Comparison of ENCODE assay signal across 12 cellular contexts in the genomic region with DNA sequence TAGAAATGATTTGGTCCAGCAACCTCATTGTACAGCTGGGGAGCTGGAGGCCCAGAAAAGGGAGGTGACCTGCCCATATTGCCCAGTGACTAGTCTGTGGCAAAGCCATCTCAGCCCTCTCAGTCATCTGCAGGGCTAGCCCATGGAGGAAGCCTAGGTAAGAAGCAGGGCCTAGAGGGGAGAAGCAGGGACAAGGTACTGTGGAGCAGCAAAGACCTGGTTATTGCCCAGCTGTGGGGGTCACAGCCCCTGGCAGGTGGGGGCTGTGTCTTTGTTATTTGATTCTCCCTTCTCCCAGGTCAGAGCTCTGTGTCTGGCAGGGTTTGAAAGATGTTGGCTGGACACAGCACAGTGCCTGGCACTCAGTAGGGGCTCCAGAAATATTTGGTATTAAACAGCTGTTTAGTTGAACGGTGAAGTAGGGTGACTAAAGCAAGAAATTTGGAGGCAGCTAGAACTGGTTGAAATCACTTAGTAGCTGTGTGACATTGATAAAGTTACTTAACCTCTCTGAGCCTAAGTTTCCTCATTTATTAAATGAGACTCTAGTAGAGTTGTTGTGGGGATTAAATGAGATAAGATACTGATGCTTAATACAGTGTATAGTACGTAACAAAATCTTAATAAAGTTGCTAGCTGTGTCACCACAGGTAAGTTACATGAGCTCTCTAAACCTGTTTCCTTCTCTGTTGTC. TPM values are rescaled to one million over a fixed set of nuclear protein-coding genes. Genes with fewer than 3 reads are reported as not detected.
DNase-seq lines count a peak whose midpoint lies in the region; ATAC-seq, FAIRE-seq and TF ChIP-seq lines count a peak whose summit lies in the region.
"Had no signal": no experiment of that assay in that cellular context is flagged by ENCODE, and none has a peak within 500 bp of the region (broad histone marks: within the 10 kb centered on the region; RNA-seq: fewer than 3 reads in every experiment).

No MANE protein-coding gene starts in this region.

- H3K4me2 ChIP-seq in PC-9 (peak overlapping the region; percentile 62), H1 (ENCODE audit: insufficient read depth in 1 of 2, low read depth in 2 of 2, low read length in 2 of 2) (no peak overlapping the region)

- BruUV-seq in PC-9 (replicated peaks; lab: Mats Ljungman, UMichigan), result no TSS peak

- no peaks in the 10 kb centered on the region; the same call in 1 of the 2 replicates for H3K23me2 ChIP-seq in H1 (ENCODE audit: low read depth, low read length)

- CTCF ChIA-PET in CD8-positive, alpha-beta T cell (lab: Charles Lee), result interaction anchor here (0.8 to 26.4 kb wide), 9 partner anchors 10 to 244 kb away, joined by 3 to 638 read pairs (median 5); partner anchors contain the start of gene CCR7
- CTCF ChIA-PET in PC-9 (lab: Charles Lee) (interaction anchor here (0.6 kb wide), 2 partner anchors 71 to 141 kb away, joined by 3 to 11 read pairs; no protein-coding TSS in a partner anchor), H1 (lab: Charles Lee; ENCODE audit: partially characterized antibody) (interaction anchor here (0.5 to 9.1 kb wide), 13 partner anchors 9 to 190 kb away, joined by 3 to 80 read pairs (median 5); no protein-coding TSS in a partner anchor)

- intact Hi-C loops in CD8-positive, alpha-beta T cell (cut with DNase I, micrococcal nuclease), result loop anchor here in 1 of 2 experiments (1.0 to 2.0 kb wide), 2 partner anchors 12 to 225 kb away; no protein-coding TSS in a partner anchor
- intact Hi-C loops in PC-9 (cut with micrococcal nuclease; ENCODE audit: unreplicated experiment), result no loop called here
- intact Hi-C loops in psoas muscle (cut with DNase I), result no loop called here

- H2AK5ac ChIP-seq in H1 (ENCODE audit: low read depth, low read length), result peak overlapping the region; percentile 41; the same call in 1 of the 2 replicates

- H3K4me1 ChIP-seq in CD8-positive, alpha-beta T cell (ENCODE audit: insufficient read depth, low read length), result peaks cover 86% of the 10 kb centered on the region
- H3K4me1 ChIP-seq in PC-9 (replicated peaks; ENCODE audit: insufficient read depth) (peaks cover 51% of the 10 kb centered on the region), H1 (replicated peaks in 1 of 4; ENCODE audit: control insufficient read depth in 3 of 4, insufficient read depth in 4 of 4, low read length in 3 of 4) (peaks cover 2 to 10% (median 6%) of the 10 kb centered on the region in 4 experiments; a peak in 5 of 7 replicates), psoas muscle (peaks cover 47% of the 10 kb centered on the region)

- H2AFZ ChIP-seq in PC-9 (no peak overlapping the region), H1 (ENCODE audit: low read length) (no peak overlapping the region)

- no peak for TF ChIP-seq POLR2A in H1 (IDR thresholded peaks at IDR 0.05; ENCODE audit: control extremely low read depth in 1 of 2, low read depth in 2 of 2, low read length in 2 of 2)

- H3K36me3 ChIP-seq in CD8-positive, alpha-beta T cell (ENCODE audit: insufficient read depth, low read length), result peaks cover 8% of the 10 kb centered on the region
- H3K36me3 ChIP-seq in PC-9 (ENCODE audit: low read depth) (no peaks in the 10 kb centered on the region), H1 (ENCODE audit: control insufficient read depth in 2 of 4, insufficient read depth in 4 of 4, low read length in 3 of 4) (no peaks in the 10 kb centered on the region), psoas muscle (ENCODE audit: insufficient read depth in 1 of 2, low read depth in 1 of 2) (no peaks in the 10 kb centered on the region)
- H3K36me3 ChIP-seq: ovary had no signal

- WGBS in H1 (ENCODE audit: extremely low coverage in 1 of 2, insufficient coverage in 1 of 2, insufficient read length in 1 of 2, insufficient replicate concordance in 2 of 2, low coverage in 1 of 2, low lambda C conversion rate in 2 of 2, missing lambda C conversion rate in 1 of 2), 2 experiments, result 88% methylated on average over 2 of the region's 2 CpGs; no CpG with 5 or more reads in 1 of the 2 experiments
- 66 to 75% (median 70%) methylated on average over 2 of the region's 2 CpGs for WGBS in psoas muscle, 3 donors

- no peaks in the 10 kb centered on the region for H3K9me3 ChIP-seq in CD8-positive, alpha-beta T cell (ENCODE audit: low read length)
- H3K9me3 ChIP-seq in PC-9 (ENCODE audit: insufficient read depth, low read depth) (no peaks in the 10 kb centered on the region), H1 (ENCODE audit: insufficient read depth in 2 of 2, low read depth in 1 of 2, low read length in 1 of 2) (no peaks in the 10 kb centered on the region), psoas muscle (no peaks in the 10 kb centered on the region)
- H3K9me3 ChIP-seq: ovary had no signal

- TF ChIP-seq EP300 in H1 (IDR thresholded peaks at IDR 0.05; ENCODE audit: borderline replicate concordance in 1 of 2, low read depth in 2 of 2, low read length in 2 of 2), result no peak

- no peak overlapping the region for H2BK15ac ChIP-seq in H1 (ENCODE audit: low read length)

- H3K9me2 ChIP-seq in PC-9 (ENCODE audit: insufficient read depth), result no peaks in the 10 kb centered on the region

- peaks cover 25% of the 10 kb centered on the region for H3K36me3 Mint-ChIP-seq in CD8-positive, alpha-beta T cell

- no peak overlapping the region for H4K5ac ChIP-seq in H1 (ENCODE audit: insufficient read length, low read depth, low read length)

- peak overlapping the region; percentile 79 for H3K4ac ChIP-seq in H1 (replicated peaks; ENCODE audit: insufficient read length, low read depth, low read length)

- no peaks in the 10 kb centered on the region for H3K27me3 ChIP-seq in CD8-positive, alpha-beta T cell (ENCODE audit: insufficient read depth, low read length)
- no peaks in the 10 kb centered on the region for H3K27me3 ChIP-seq in PC-9 (ENCODE audit: insufficient read depth, low read depth)
- no peaks in the 10 kb centered on the region for H3K27me3 ChIP-seq in H1 (replicated peaks in 1 of 4; ENCODE audit: control insufficient read depth in 3 of 4, extremely low read depth in 1 of 4, insufficient read depth in 3 of 4, low read length in 3 of 4)
- no peaks in the 10 kb centered on the region for H3K27me3 ChIP-seq in psoas muscle (ENCODE audit: insufficient read depth in 3 of 3, low read length in 2 of 3)
- H3K27me3 ChIP-seq: ovary had no signal

- no peak overlapping the region for H3K4me3 ChIP-seq in CD8-positive, alpha-beta T cell (ENCODE audit: low read depth, low read length)
- H3K4me3 ChIP-seq in PC-9 (no peak overlapping the region), H1 (ENCODE audit: extremely low read depth in 1 of 4, insufficient read depth in 2 of 4, low read depth in 3 of 4, low read length in 4 of 4) (no peak overlapping the region), psoas muscle (no peak overlapping the region)
- H3K4me3 ChIP-seq: ovary had no signal

- H3K27ac ChIP-seq in CD8-positive, alpha-beta T cell (ENCODE audit: low read depth, low read length), result peak overlapping the region; percentile 40
- H3K27ac ChIP-seq in PC-9 (peak overlapping the region; percentile 79), H1 (ENCODE audit: low read depth, low read length) (no peak overlapping the region), psoas muscle (peak overlapping the region; percentile 69)

- no peaks in the 10 kb centered on the region for H3K27me3 Mint-ChIP-seq in CD8-positive, alpha-beta T cell (ENCODE audit: low read depth)

- H3K14ac ChIP-seq in H1 (ENCODE audit: insufficient read length), result no peak overlapping the region

- peaks cover 89% of the 10 kb centered on the region for H3K4me1 Mint-ChIP-seq in CD8-positive, alpha-beta T cell (ENCODE audit: low read depth)

- no peak overlapping the region for H2BK120ac ChIP-seq in H1 (replicated peaks; ENCODE audit: low read depth, low read length)

- ATAC-seq in CD8-positive, alpha-beta T cell, result no peak
- no peak for ATAC-seq in psoas muscle
- no peak for ATAC-seq in GM18870 (IDR thresholded peaks at IDR 0.05; ENCODE audit: unreplicated experiment)

- peak overlapping the region; percentile 69; the same call in 1 of the 2 replicates for H2BK5ac ChIP-seq in H1 (ENCODE audit: low read depth, low read length)

- H3K4me3 Mint-ChIP-seq in CD8-positive, alpha-beta T cell, result peak overlapping the region; percentile 66

- no peak overlapping the region for H2BK20ac ChIP-seq in H1 (ENCODE audit: low read length)

- H3F3A ChIP-seq in PC-9 (ENCODE audit: insufficient read depth, low read depth), result peaks cover 39% of the 10 kb centered on the region

- TF ChIP-seq RAD21 in H1 (IDR thresholded peaks at IDR 0.05 in 1 of 2, conservative IDR thresholded peaks at IDR 0.05 in 1 of 2; ENCODE audit: low read depth in 2 of 2, low read length in 2 of 2), result no peak

- no peak overlapping the region for H3K18ac ChIP-seq in H1 (ENCODE audit: extremely low read depth, low read length)

- no peak for FAIRE-seq in H1 (lab: Jason Lieb, UNC)

- no peaks in the 10 kb centered on the region for H3K79me1 ChIP-seq in H1 (ENCODE audit: low read depth, low read length)

- peak overlapping the region; percentile 94 for H3K27ac Mint-ChIP-seq in CD8-positive, alpha-beta T cell

- no peaks in the 10 kb centered on the region for H3K9me3 Mint-ChIP-seq in CD8-positive, alpha-beta T cell

- no peak for TF ChIP-seq CTCF in CD8-positive, alpha-beta T cell (IDR thresholded peaks at IDR 0.05)
- TF ChIP-seq CTCF in PC-9 (conservative IDR thresholded peaks at IDR 0.05), result no peak
- TF ChIP-seq CTCF in H1 (IDR thresholded peaks at IDR 0.05; ENCODE audit: control extremely low read depth in 1 of 3, insufficient read depth in 1 of 3, low read depth in 1 of 3, low read length in 3 of 3), result no peak
- TF ChIP-seq CTCF in psoas muscle (IDR thresholded peaks at IDR 0.05), result no peak

- peak in 1 of 7 experiments; percentile 70 for DNase-seq in CD8-positive, alpha-beta T cell
- DNase-seq in PC-9 (no peak), H1 (ENCODE audit: low read depth in 1 of 2, low spot score in 2 of 2) (no peak), psoas muscle (no peak), islet precursor cell (no peak), NCI-H2227 treated with DMSO at 0.1 percent for 48 hours (lab: John Stamatoyannopoulos, UW) (no peak), hypothalamus (lab: John Stamatoyannopoulos, UW) (no peak)
- DNase-seq: caudate nucleus, hippocampal formation, NCI-H524 had no signal

- no peaks in the 10 kb centered on the region for H3K79me2 ChIP-seq in PC-9 (ENCODE audit: low read depth)
- H3K79me2 ChIP-seq in H1 (ENCODE audit: control insufficient read depth in 1 of 2, insufficient read depth in 2 of 2, low read length in 2 of 2), result no peaks in the 10 kb centered on the region

- H4K20me1 ChIP-seq in PC-9 (ENCODE audit: insufficient read depth), result no peaks in the 10 kb centered on the region
- no peaks in the 10 kb centered on the region for H4K20me1 ChIP-seq in H1 (replicated peaks in 1 of 2; ENCODE audit: control insufficient read depth in 1 of 2, insufficient read depth in 2 of 2, low read length in 2 of 2)

- 0 out of 2 replicates have a peak overlapping the region, but pooled peaks have one; percentile 21 for H2BK12ac ChIP-seq in H1 (ENCODE audit: low read depth, low read length)

- POLR2A ChIA-PET in CD8-positive, alpha-beta T cell (lab: Charles Lee), result interaction anchor here (0.7 to 26.4 kb wide), 18 partner anchors 8 to 1143 kb away, joined by 3 to 755 read pairs (median 6); partner anchors contain the start of genes CCR7 and SMARCE1
- POLR2A ChIA-PET in PC-9 (lab: Charles Lee; ENCODE audit: unreplicated experiment) (interaction anchor here (0.6 kb wide), 1 partner anchor 60 kb away, joined by 3 read pairs; no protein-coding TSS in a partner anchor), H1 (lab: Charles Lee; ENCODE audit: partially characterized antibody) (interaction anchor here (0.9 to 1.5 kb wide), 5 partner anchors 9 to 88 kb away, joined by 3 to 5 read pairs (median 3); no protein-coding TSS in a partner anchor)

- H4K8ac ChIP-seq in H1 (ENCODE audit: extremely low read depth, insufficient read depth, low read length), result peak overlapping the region; percentile 23

- H3K23ac ChIP-seq in H1 (ENCODE audit: insufficient read length), result no peak overlapping the region

- H4K91ac ChIP-seq in H1 (replicated peaks; ENCODE audit: insufficient read length, low read length), result no peak overlapping the region

- no peak overlapping the region for H3K9ac ChIP-seq in H1 (replicated peaks in 1 of 4; ENCODE audit: extremely low read depth in 1 of 4, low read depth in 3 of 4, low read length in 3 of 4)

- no peak overlapping the region for H3K56ac ChIP-seq in H1 (replicated peaks; ENCODE audit: insufficient read length, low read depth, low read length)

RNA-seq across cellular contexts. Expression of gene CCR7, which starts 17.3 kb away (rescaled TPM):
- 100 to 1,000 TPM; 196 to 199 TPM for total RNA-seq in CD8-positive, alpha-beta T cell
- not detected in 2 replicates for total RNA-seq in PC-9 (2021)
- 0.17 TPM in 1 of 2 replicates, not detected in the other for total RNA-seq in H1 (2021; fragmentation: NEBNext Ultra II Directional; extraction: Animal tissue kit (Norgen Biotek cat#: 25700))
- 0.12 and 0.28 TPM in 2 replicates for polyA plus RNA-seq in H1 (2011; rRNA removed)
- 0.16 TPM for polyA plus RNA-seq in H1 (2011; cell fraction: cytosol; rRNA removed)
- 0.27 TPM for polyA plus RNA-seq in H1 (2011; cell fraction: nucleus; rRNA removed)
- polyA plus RNA-seq in H1 (2012, experiment 1 of 2), result 0.11 to 0.33 TPM in 2 of 4 replicates, not detected in the others
- 0.14 TPM for polyA plus RNA-seq in H1 (2012, experiment 2 of 2)
- polyA plus RNA-seq in H1 (2013, experiment 1 of 2), result 0.30 TPM
- 0.24 TPM for polyA plus RNA-seq in H1 (2013, experiment 2 of 2)
- polyA minus RNA-seq in H1 (2011; rRNA and poly(A)+ RNA removed), result not detected in 2 replicates
- not detected for polyA minus RNA-seq in H1 (2011; cell fraction: cytosol; rRNA and poly(A)+ RNA removed)
- polyA minus RNA-seq in H1 (2011; cell fraction: nucleus; rRNA and poly(A)+ RNA removed), result not detected
- total RNA-seq in psoas muscle, result under 1 TPM; 0.20 to 0.24 (median 0.21) TPM
- polyA plus RNA-seq in psoas muscle, result under 1 TPM in 2 of 3 donors, not detected in 1; 0.08 to 0.09 TPM

RNA-seq across cellular contexts. Expression of gene TNS4, which starts 46.5 kb away (rescaled TPM):
- 1 to 10 TPM; 1.9 to 2.9 TPM for total RNA-seq in CD8-positive, alpha-beta T cell
- total RNA-seq in PC-9 (2021) (17.4 and 23.5 TPM in 2 replicates), psoas muscle (under 1 TPM in 1 of 4 donors, not detected in 3; 0.06 TPM)
- total RNA-seq in H1 (2021; fragmentation: NEBNext Ultra II Directional; extraction: Animal tissue kit (Norgen Biotek cat#: 25700)), result 0.20 and 0.80 TPM in 2 replicates
- polyA plus RNA-seq in H1 (2011; rRNA removed) (0.21 and 0.39 TPM in 2 replicates), psoas muscle (under 1 TPM in 1 of 3 donors, not detected in 2; 0.04 TPM)
- 0.49 TPM for polyA plus RNA-seq in H1 (2011; cell fraction: cytosol; rRNA removed)
- 0.54 TPM for polyA plus RNA-seq in H1 (2011; cell fraction: nucleus; rRNA removed)
- polyA plus RNA-seq in H1 (2012, experiment 1 of 2), result 0.21 to 0.76 TPM (median 0.30 TPM) in 4 replicates
- polyA plus RNA-seq in H1 (2012, experiment 2 of 2), result 0.10 TPM
- polyA plus RNA-seq in H1 (2013, experiment 1 of 2), result 0.39 TPM
- polyA plus RNA-seq in H1 (2013, experiment 2 of 2), result 0.63 TPM
- polyA minus RNA-seq in H1 (2011; rRNA and poly(A)+ RNA removed), result 0.60 and 0.66 TPM in 2 replicates
- not detected for polyA minus RNA-seq in H1 (2011; cell fraction: cytosol; rRNA and poly(A)+ RNA removed)
- polyA minus RNA-seq in H1 (2011; cell fraction: nucleus; rRNA and poly(A)+ RNA removed), result 0.90 TPM

Comparison
In these comparisons a context has a peak if more than half of its experiments do, and no peak if none do; other contexts are left out.
1. RNA of gene CCR7, which starts 17.3 kb away (total RNA-seq): 196 to 199 TPM in CD8-positive, alpha-beta T cell; 0.20 to 0.24 TPM in psoas muscle, 0.17 TPM in H1 and not detected in PC-9; every median in the first group is over 100 times any median in the second.